In the genomic region with DNA sequence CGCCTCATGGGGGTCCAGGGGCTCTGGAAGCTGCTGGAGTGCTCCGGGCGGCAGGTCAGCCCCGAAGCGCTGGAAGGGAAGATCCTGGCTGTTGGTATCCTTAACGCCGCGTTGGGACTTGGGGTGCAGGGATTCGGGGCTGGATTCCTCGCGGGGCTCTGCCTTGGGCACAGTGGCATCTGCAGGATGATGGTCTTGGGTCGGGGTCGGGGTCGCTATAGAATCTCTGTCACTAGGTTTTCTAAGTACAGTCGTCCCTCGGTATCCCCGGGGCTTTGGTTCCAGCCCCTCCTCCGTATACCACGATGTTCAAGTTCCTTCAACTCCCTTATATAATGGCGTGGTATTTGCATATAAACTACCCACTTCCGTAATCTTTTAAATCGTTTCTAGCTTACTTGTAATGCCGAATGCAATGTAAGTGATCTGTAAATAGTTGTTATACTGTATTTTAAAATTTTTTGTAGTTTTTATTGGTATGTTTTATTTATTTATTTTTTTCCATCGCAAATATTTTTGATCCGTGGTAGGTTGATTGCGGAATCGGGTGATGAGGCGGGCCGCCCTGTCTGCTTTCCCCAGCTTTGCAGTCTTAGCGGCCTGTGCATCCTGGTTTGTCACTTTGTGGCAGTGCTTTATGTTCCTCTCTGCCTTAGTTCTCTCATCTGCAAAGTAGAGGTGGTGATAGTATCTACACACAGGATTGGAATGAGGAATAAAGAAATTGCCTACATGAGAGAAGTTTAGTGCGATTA, we compare ENCODE assay signal across 8 cellular contexts. TPM values are rescaled to one million over a fixed set of nuclear protein-coding genes. Genes with fewer than 3 reads are reported as not detected.
DNase-seq lines count a peak whose midpoint lies in the region; ATAC-seq and TF ChIP-seq lines count a peak whose summit lies in the region.

No MANE protein-coding gene starts in this region.

- H3K36me3 ChIP-seq in HUES6 (ENCODE audit: control insufficient read depth, insufficient read depth, low read length), result no peaks in the 10 kb centered on the region
- no peaks in the 10 kb centered on the region for H3K36me3 ChIP-seq in adrenal gland (replicated peaks in 1 of 2)
- no peaks in the 10 kb centered on the region for H3K36me3 ChIP-seq in right atrium auricular region

- H3K9me3 ChIP-seq in HUES6 (ENCODE audit: control insufficient read depth, insufficient read depth, low read depth, low read length), result no peaks in the 10 kb centered on the region
- no peaks in the 10 kb centered on the region for H3K9me3 ChIP-seq in adrenal gland (replicated peaks in 1 of 3)
- H3K9me3 ChIP-seq in right atrium auricular region, result no peaks in the 10 kb centered on the region

- H3K4me1 ChIP-seq in HUES6 (ENCODE audit: control insufficient read depth, insufficient read depth, low read length) (0 out of 2 replicates have a peak, but pooled peaks cover 3% of the 10 kb centered on the region), adrenal gland (replicated peaks in 1 of 2) (peaks cover 4 to 23% of the 10 kb centered on the region in 2 donors), right atrium auricular region (peaks cover 0 to 24% of the 10 kb centered on the region in 2 donors)

- H3K27ac ChIP-seq in HUES6 (ENCODE audit: low read depth, low read length), result no peak overlapping the region; the same call in 1 of the 2 replicates
- H3K27ac ChIP-seq in adrenal gland, result peak overlapping the region; percentile 89 to 98 (median 96)
- peak overlapping the region; percentile 96 for H3K27ac ChIP-seq in right atrium auricular region

- peak overlapping the region; percentile 85 for H3K9ac ChIP-seq in HUES6 (ENCODE audit: low read length)

- ATAC-seq in GM21528 (IDR thresholded peaks at IDR 0.05; ENCODE audit: low FRiP score, unreplicated experiment), result peak; percentile 47

- H3K27me3 ChIP-seq in HUES6 (ENCODE audit: control insufficient read depth, insufficient read depth, low read length) (no peaks in the 10 kb centered on the region), adrenal gland (no peaks in the 10 kb centered on the region), right atrium auricular region (no peaks in the 10 kb centered on the region)

- intact Hi-C loops in adrenal gland (cut with DNase I), result loop anchor here (5.0 kb wide), 2 partner anchors 249 to 254 kb away; a partner anchor contains a TSS

- TF ChIP-seq CTCF in adrenal gland (IDR thresholded peaks at IDR 0.05), result no peak
- TF ChIP-seq CTCF in right atrium auricular region (IDR thresholded peaks at IDR 0.05), result no peak

- 0 to 1% (median 0%) methylated on average over 17 to 31 of the region's 31 CpGs for WGBS in adrenal gland, 4 donors

- DNase-seq in Daoy (ENCODE audit: low read depth) (peak; percentile 29), SK-N-DZ (ENCODE audit: low spot score) (peak; percentile 36), adrenal gland (peak; percentile 31 to 70 (median 53)), right atrium auricular region (ENCODE audit: low spot score) (no peak), retina (peak; percentile 49), hepatic stellate cell (ENCODE audit: low spot score) (no peak)

- H3K4me3 ChIP-seq in HUES6 (ENCODE audit: low read depth, low read length), result peak overlapping the region; percentile 92
- peak overlapping the region; percentile 63 to 92 (median 76) for H3K4me3 ChIP-seq in adrenal gland
- peak overlapping the region; percentile 76 to 98 for H3K4me3 ChIP-seq in right atrium auricular region

- peak in 1 of 2 donors; percentile 42 for TF ChIP-seq POLR2A in adrenal gland (IDR thresholded peaks at IDR 0.05)

RNA-seq across cellular contexts. Expression of a gene that starts 0.6 kb away (rescaled TPM):
- total RNA-seq in Daoy (2014; rRNA removed; shearing (Covaris generic)), result 29.2 and 44.1 TPM in 2 replicates
- polyA plus RNA-seq in SK-N-DZ (2014; cell fraction: cytosol; rRNA removed), result 34.3 and 36.0 TPM in 2 replicates
- polyA plus RNA-seq in SK-N-DZ (2014; cell fraction: nucleus; rRNA removed), result 62.9 and 103 TPM in 2 replicates
- total RNA-seq in adrenal gland (10 to 100 TPM; 37.8 to 74.7 (median 56.2) TPM), right atrium auricular region (10 to 100 TPM; 38.2 to 40.0 TPM)
- 100 to 1,000 TPM in 2 of 3 donors, 10 to 100 TPM in 1; 67.3 to 185 (median 157) TPM for polyA plus RNA-seq in adrenal gland

RNA-seq across cellular contexts. Expression of a gene that starts 47.5 kb away (rescaled TPM):
- 2.9 and 4.8 TPM in 2 replicates for total RNA-seq in Daoy (2014; rRNA removed; shearing (Covaris generic))
- 35.3 and 37.5 TPM in 2 replicates for polyA plus RNA-seq in SK-N-DZ (2014; cell fraction: cytosol; rRNA removed)
- polyA plus RNA-seq in SK-N-DZ (2014; cell fraction: nucleus; rRNA removed), result 67.6 and 84.8 TPM in 2 replicates
- 10 to 100 TPM in 7 of 8 donors, 1 to 10 TPM in 1; 6.1 to 27.0 (median 15.9) TPM for total RNA-seq in adrenal gland
- polyA plus RNA-seq in adrenal gland, result 10 to 100 TPM in 2 of 3 donors, 1 to 10 TPM in 1; 8.8 to 32.9 (median 14.2) TPM
- total RNA-seq in right atrium auricular region, result 10 to 100 TPM; 20.2 to 38.9 TPM

RNA-seq across cellular contexts. Expression of a gene that starts 47.7 kb away (rescaled TPM):
- 5.8 and 6.6 TPM in 2 replicates for total RNA-seq in Daoy (2014; rRNA removed; shearing (Covaris generic))
- 40.5 and 42.5 TPM in 2 replicates for polyA plus RNA-seq in SK-N-DZ (2014; cell fraction: cytosol; rRNA removed)
- polyA plus RNA-seq in SK-N-DZ (2014; cell fraction: nucleus; rRNA removed), result 29.3 and 42.8 TPM in 2 replicates
- total RNA-seq in adrenal gland (1 to 10 TPM; 1.1 to 9.2 (median 5.4) TPM), right atrium auricular region (1 to 10 TPM; 3.9 to 4.4 TPM)
- polyA plus RNA-seq in adrenal gland, result 1 to 10 TPM; 1.8 to 6.1 (median 2.4) TPM

Comparison
In these comparisons a context has a peak if more than half of its experiments do, and no peak if none do; other contexts are left out.
1. DNase-seq: peak in Daoy (single experiment), SK-N-DZ (single experiment), adrenal gland (7 of 7) and retina (single experiment); none in right atrium auricular region (single experiment) and hepatic stellate cell (single experiment).
2. Peak in every context shown above with its lines, with median percentiles within 50 percentile points of each other: H3K4me3 ChIP-seq.